1 cellular context compared by ENCODE assay signal in the genomic region with DNA sequence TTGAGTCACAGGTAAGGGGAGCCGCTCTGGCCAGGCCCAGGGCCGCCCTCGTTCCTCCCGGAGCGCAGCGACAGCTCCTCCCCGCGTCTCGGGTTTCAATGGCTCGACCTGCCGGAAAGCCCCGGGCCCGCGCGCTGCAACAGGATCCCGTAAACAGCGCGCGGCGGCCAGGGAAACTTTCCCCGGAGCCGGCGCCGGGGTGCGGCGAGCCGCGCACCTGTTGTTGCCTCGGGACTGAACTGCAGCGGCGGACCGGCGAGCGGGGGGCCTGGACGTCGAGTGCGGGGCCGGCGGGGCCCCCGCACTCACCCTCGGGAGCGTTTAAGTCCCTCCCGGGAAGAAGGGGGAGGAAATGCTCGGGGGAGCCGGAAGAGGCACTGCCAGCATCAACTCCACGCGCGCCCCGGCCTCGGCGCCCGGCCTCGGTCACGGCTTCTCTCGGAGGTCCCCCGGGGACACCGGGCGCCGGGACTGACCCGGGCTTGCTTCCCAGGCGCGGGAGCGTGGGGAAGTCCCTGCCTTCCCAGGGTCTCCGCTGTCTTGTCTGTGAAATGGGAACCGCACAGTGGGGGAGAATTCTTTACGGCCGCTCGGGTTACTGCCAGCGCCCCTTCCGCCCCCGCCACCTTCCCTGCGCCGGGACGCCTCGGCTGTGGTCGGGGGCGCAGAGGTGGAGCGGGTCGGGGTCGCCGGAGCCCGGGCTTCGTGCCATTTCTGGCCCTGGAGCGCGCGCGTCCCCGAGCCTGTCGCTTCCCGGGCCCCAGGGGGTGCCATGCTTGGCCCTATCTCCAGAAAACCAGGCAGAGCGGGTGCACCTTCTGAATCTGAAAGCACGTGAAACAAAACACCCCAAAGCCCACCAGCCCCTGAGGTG.
TF ChIP-seq lines count a peak whose summit lies in the region.

No MANE protein-coding gene starts in this region.

TF ChIP-seq in K562, 482 proteins besides CTCF, POLR2A, EP300 and RAD21 (continued from another document):
- TF ChIP-seq, protein P1, sequence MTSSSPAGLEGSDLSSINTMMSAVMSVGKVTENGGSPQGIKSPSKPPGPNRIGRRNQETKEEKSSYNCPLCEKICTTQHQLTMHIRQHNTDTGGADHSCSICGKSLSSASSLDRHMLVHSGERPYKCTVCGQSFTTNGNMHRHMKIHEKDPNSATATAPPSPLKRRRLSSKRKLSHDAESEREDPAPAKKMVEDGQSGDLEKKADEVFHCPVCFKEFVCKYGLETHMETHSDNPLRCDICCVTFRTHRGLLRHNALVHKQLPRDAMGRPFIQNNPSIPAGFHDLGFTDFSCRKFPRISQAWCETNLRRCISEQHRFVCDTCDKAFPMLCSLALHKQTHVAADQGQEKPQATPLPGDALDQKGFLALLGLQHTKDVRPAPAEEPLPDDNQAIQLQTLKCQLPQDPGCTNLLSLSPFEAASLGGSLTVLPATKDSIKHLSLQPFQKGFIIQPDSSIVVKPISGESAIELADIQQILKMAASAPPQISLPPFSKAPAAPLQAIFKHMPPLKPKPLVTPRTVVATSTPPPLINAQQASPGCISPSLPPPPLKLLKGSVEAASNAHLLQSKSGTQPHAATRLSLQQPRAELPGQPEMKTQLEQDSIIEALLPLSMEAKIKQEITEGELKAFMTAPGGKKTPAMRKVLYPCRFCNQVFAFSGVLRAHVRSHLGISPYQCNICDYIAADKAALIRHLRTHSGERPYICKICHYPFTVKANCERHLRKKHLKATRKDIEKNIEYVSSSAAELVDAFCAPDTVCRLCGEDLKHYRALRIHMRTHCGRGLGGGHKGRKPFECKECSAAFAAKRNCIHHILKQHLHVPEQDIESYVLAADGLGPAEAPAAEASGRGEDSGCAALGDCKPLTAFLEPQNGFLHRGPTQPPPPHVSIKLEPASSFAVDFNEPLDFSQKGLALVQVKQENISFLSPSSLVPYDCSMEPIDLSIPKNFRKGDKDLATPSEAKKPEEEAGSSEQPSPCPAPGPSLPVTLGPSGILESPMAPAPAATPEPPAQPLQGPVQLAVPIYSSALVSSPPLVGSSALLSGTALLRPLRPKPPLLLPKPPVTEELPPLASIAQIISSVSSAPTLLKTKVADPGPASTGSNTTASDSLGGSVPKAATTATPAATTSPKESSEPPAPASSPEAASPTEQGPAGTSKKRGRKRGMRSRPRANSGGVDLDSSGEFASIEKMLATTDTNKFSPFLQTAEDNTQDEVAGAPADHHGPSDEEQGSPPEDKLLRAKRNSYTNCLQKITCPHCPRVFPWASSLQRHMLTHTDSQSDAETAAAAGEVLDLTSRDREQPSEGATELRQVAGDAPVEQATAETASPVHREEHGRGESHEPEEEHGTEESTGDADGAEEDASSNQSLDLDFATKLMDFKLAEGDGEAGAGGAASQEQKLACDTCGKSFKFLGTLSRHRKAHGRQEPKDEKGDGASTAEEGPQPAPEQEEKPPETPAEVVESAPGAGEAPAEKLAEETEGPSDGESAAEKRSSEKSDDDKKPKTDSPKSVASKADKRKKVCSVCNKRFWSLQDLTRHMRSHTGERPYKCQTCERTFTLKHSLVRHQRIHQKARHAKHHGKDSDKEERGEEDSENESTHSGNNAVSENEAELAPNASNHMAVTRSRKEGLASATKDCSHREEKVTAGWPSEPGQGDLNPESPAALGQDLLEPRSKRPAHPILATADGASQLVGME (CRISPR knock-in tag; IDR thresholded peaks at IDR 0.05): no peak
- TF ChIP-seq MBD2 (IDR thresholded peaks at IDR 0.05; ENCODE audit: borderline replicate concordance, low read depth): no peak
- peak; percentile 45 for TF ChIP-seq FIP1L1 (IDR thresholded peaks at IDR 0.05; ENCODE audit: low read depth, low read length, poor library complexity, severe bottlenecking)
- peak; percentile 59 for TF ChIP-seq GABPA (tag; conservative IDR thresholded peaks at IDR 0.05; ENCODE audit: low read depth)
- 0 out of 2 replicates have a peak, but pooled peaks have one; percentile 7 for TF ChIP-seq EGR1 (conservative IDR thresholded peaks at IDR 0.05)
- TF ChIP-seq FOSL1 (tag; conservative IDR thresholded peaks at IDR 0.05): peak; percentile 40; the same call in 1 of the 2 replicates
- TF ChIP-seq L3MBTL2 (IDR thresholded peaks at IDR 0.05): peak; percentile 46; the same call in 1 of the 2 replicates
- TF ChIP-seq RBFOX2 (IDR thresholded peaks at IDR 0.05; ENCODE audit: low read depth, low read length): peak; percentile 59
- peak in 1 of 2 experiments; percentile 60; a peak in 2 of 4 replicates for TF ChIP-seq NRF1 (conservative IDR thresholded peaks at IDR 0.05 in 1 of 2, IDR thresholded peaks at IDR 0.05 in 1 of 2)
- TF ChIP-seq, protein P2, sequence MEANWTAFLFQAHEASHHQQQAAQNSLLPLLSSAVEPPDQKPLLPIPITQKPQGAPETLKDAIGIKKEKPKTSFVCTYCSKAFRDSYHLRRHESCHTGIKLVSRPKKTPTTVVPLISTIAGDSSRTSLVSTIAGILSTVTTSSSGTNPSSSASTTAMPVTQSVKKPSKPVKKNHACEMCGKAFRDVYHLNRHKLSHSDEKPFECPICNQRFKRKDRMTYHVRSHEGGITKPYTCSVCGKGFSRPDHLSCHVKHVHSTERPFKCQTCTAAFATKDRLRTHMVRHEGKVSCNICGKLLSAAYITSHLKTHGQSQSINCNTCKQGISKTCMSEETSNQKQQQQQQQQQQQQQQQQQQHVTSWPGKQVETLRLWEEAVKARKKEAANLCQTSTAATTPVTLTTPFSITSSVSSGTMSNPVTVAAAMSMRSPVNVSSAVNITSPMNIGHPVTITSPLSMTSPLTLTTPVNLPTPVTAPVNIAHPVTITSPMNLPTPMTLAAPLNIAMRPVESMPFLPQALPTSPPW (CRISPR knock-in tag; IDR thresholded peaks at IDR 0.05): peak; percentile 52
- TF ChIP-seq ZNF12 (CRISPR knock-in tag; IDR thresholded peaks at IDR 0.05): 0 out of 2 replicates have a peak, but pooled peaks have one; percentile 20
- TF ChIP-seq MCM3 (IDR thresholded peaks at IDR 0.05): no peak
- TF ChIP-seq KDM2B (CRISPR knock-in tag; IDR thresholded peaks at IDR 0.05): no peak
- no peak for TF ChIP-seq ATF1 (CRISPR knock-in tag; IDR thresholded peaks at IDR 0.05)
- 0 out of 2 replicates have a peak, but pooled peaks have one; percentile 24 for TF ChIP-seq ATF1 (tag; IDR thresholded peaks at IDR 0.05)
- peak; percentile 55 for TF ChIP-seq CXXC5 (CRISPR knock-in tag; IDR thresholded peaks at IDR 0.05)
- TF ChIP-seq RAD51 (IDR thresholded peaks at IDR 0.05; ENCODE audit: borderline replicate concordance, low read depth): no peak
- TF ChIP-seq MECOM (CRISPR knock-in tag; IDR thresholded peaks at IDR 0.05): no peak
- TF ChIP-seq POLR2G (IDR thresholded peaks at IDR 0.05; ENCODE audit: low read depth, low read length): peak; percentile 71
- TF ChIP-seq FOXJ3 (CRISPR knock-in tag; IDR thresholded peaks at IDR 0.05): no peak
- TF ChIP-seq ZEB2 (IDR thresholded peaks at IDR 0.05): 0 out of 2 replicates have a peak, but pooled peaks have one; percentile 16
- no peak for TF ChIP-seq ASH1L (IDR thresholded peaks at IDR 0.05; ENCODE audit: borderline replicate concordance, low read depth, partially characterized antibody)
- no peak for TF ChIP-seq MAFG (tag; conservative IDR thresholded peaks at IDR 0.05)
- TF ChIP-seq CTBP1 (IDR thresholded peaks at IDR 0.05; ENCODE audit: borderline replicate concordance): peak; percentile 72
- no peak for TF ChIP-seq RBBP5 (IDR thresholded peaks at IDR 0.05; ENCODE audit: borderline replicate concordance, insufficient read depth, low read length, poor library complexity, severe bottlenecking)
- TF ChIP-seq ZNF263 (CRISPR knock-in tag; IDR thresholded peaks at IDR 0.05; ENCODE audit: borderline replicate concordance): peak; percentile 90
- TF ChIP-seq POLR2AphosphoS5 (IDR thresholded peaks at IDR 0.05; ENCODE audit: control insufficient read depth, insufficient read depth, low read depth, low read length): no peak
- TF ChIP-seq ZFX (CRISPR knock-in tag; IDR thresholded peaks at IDR 0.05): peak; percentile 58; the same call in 1 of the 2 replicates
- TF ChIP-seq ELF1 (tag; IDR thresholded peaks at IDR 0.05): peak; percentile 35; the same call in 1 of the 2 replicates
- TF ChIP-seq MAZ (CRISPR knock-in tag; conservative IDR thresholded peaks at IDR 0.05 in 1 of 2, IDR thresholded peaks at IDR 0.05 in 1 of 2): no peak
- TF ChIP-seq, protein P3, sequence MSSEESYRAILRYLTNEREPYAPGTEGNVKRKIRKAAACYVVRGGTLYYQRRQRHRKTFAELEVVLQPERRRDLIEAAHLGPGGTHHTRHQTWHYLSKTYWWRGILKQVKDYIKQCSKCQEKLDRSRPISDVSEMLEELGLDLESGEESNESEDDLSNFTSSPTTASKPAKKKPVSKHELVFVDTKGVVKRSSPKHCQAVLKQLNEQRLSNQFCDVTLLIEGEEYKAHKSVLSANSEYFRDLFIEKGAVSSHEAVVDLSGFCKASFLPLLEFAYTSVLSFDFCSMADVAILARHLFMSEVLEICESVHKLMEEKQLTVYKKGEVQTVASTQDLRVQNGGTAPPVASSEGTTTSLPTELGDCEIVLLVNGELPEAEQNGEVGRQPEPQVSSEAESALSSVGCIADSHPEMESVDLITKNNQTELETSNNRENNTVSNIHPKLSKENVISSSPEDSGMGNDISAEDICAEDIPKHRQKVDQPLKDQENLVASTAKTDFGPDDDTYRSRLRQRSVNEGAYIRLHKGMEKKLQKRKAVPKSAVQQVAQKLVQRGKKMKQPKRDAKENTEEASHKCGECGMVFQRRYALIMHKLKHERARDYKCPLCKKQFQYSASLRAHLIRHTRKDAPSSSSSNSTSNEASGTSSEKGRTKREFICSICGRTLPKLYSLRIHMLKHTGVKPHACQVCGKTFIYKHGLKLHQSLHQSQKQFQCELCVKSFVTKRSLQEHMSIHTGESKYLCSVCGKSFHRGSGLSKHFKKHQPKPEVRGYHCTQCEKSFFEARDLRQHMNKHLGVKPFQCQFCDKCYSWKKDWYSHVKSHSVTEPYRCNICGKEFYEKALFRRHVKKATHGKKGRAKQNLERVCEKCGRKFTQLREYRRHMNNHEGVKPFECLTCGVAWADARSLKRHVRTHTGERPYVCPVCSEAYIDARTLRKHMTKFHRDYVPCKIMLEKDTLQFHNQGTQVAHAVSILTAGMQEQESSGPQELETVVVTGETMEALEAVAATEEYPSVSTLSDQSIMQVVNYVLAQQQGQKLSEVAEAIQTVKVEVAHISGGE (CRISPR knock-in tag; IDR thresholded peaks at IDR 0.05): peak in 1 of 3 experiments; percentile 59; a peak in 3 of 6 replicates
- TF ChIP-seq ATF7 (IDR thresholded peaks at IDR 0.05): 0 out of 2 replicates have a peak, but pooled peaks have one; percentile 13
- TF ChIP-seq, protein P4, sequence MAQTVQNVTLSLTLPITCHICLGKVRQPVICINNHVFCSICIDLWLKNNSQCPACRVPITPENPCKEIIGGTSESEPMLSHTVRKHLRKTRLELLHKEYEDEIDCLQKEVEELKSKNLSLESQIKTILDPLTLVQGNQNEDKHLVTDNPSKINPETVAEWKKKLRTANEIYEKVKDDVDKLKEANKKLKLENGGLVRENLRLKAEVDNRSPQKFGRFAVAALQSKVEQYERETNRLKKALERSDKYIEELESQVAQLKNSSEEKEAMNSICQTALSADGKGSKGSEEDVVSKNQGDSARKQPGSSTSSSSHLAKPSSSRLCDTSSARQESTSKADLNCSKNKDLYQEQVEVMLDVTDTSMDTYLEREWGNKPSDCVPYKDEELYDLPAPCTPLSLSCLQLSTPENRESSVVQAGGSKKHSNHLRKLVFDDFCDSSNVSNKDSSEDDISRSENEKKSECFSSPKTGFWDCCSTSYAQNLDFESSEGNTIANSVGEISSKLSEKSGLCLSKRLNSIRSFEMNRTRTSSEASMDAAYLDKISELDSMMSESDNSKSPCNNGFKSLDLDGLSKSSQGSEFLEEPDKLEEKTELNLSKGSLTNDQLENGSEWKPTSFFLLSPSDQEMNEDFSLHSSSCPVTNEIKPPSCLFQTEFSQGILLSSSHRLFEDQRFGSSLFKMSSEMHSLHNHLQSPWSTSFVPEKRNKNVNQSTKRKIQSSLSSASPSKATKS (CRISPR knock-in tag; IDR thresholded peaks at IDR 0.05): no peak
